In genomic region chr10:125377368-125377767, GRCh38 we compare ENCODE assay signal across 27 cellular contexts.
"Had no signal": no experiment of that assay in that cellular context is flagged by ENCODE, and none has a peak within 500 bp of the region (broad histone marks: within the 10 kb centered on the region; RNA-seq: fewer than 3 reads in every experiment).

No MANE protein-coding gene starts in this region.

- H3K4me3 Mint-ChIP-seq: activated CD4-positive, alpha-beta T cell treated with anti-CD3 and anti-CD28 coated beads, Interleukin-2, amount 10 ng/mL, durations not matched to agents 7 days and 5 days; activated naive CD4-positive, alpha-beta T cell treated with anti-CD3 and anti-CD28 coated beads, Interleukin-2, amount 50 U/mL, for 24 hours; brain; immature natural killer cell; naive thymus-derived CD4-positive, alpha-beta T cell; neural crest cell; T-helper 1 cell treated with Interleukin-12 subunit alpha and Interleukin-12 subunit beta and Interleukin-4 antibody, amounts not matched to agents 30 μg/mL and 1 μg/mL, for 36 hours had no signal

- H3K36me3 ChIP-seq: colonic mucosa, esophagus muscularis mucosa, lower lobe of right lung, sigmoid colon, spleen, thyroid gland, upper lobe of right lung had no signal

- H3K27ac Mint-ChIP-seq: activated CD4-positive, alpha-beta T cell treated with anti-CD3 and anti-CD28 coated beads, Interleukin-2, amount 10 ng/mL, durations not matched to agents 7 days and 5 days; activated naive CD4-positive, alpha-beta T cell treated with anti-CD3 and anti-CD28 coated beads, Interleukin-2, amount 50 U/mL, for 24 hours; brain; immature natural killer cell; naive thymus-derived CD4-positive, alpha-beta T cell; progenitor cell of endocrine pancreas; T-helper 1 cell treated with Interleukin-12 subunit alpha and Interleukin-12 subunit beta and Interleukin-4 antibody, amounts not matched to agents 30 μg/mL and 1 μg/mL, for 36 hours had no signal

- H3K27me3 ChIP-seq: colonic mucosa, esophagus muscularis mucosa, hepatocyte, sigmoid colon, spleen, thyroid gland, upper lobe of right lung had no signal

- H3K27ac ChIP-seq: colonic mucosa, dorsolateral prefrontal cortex, esophagus muscularis mucosa, hepatocyte, lower lobe of right lung, sigmoid colon, spleen, thyroid gland, upper lobe of right lung had no signal

- H3K36me3 Mint-ChIP-seq: activated naive CD4-positive, alpha-beta T cell treated with anti-CD3 and anti-CD28 coated beads, Interleukin-2, amount 50 U/mL, for 24 hours; brain; immature natural killer cell; naive thymus-derived CD4-positive, alpha-beta T cell had no signal

- DNase-seq: activated CD4-positive, alpha-beta T cell treated with anti-CD3 and anti-CD28 coated beads, Interleukin-2, amount 10 ng/mL, durations not matched to agents 7 days and 5 days; activated gamma-delta T cell treated with Interleukin-2 at 50 U/mL for 16 hours; activated T-cell treated with anti-CD3 and anti-CD28 coated beads, Interleukin-2, amount 50 U/mL, for 1 hour; aorta; central memory CD4-positive, alpha-beta T cell; colonic mucosa; dorsolateral prefrontal cortex; foreskin melanocyte; glutamatergic neuron; immature natural killer cell; lower lobe of right lung; naive thymus-derived CD4-positive, alpha-beta T cell; retina; sigmoid colon; spleen; stimulated activated CD4-positive, alpha-beta T cell treated with anti-CD3 and anti-CD28 coated beads, Interleukin-4, amount 100 ng/mL, for 24 hours; stimulated activated naive CD4-positive, alpha-beta T cell treated with Interleukin-2 at 50 U/mL for 16 hours; T1000; thyroid gland; upper lobe of right lung had no signal

- H3K4me1 Mint-ChIP-seq: activated CD4-positive, alpha-beta T cell treated with anti-CD3 and anti-CD28 coated beads, Interleukin-2, amount 10 ng/mL, durations not matched to agents 7 days and 5 days; activated naive CD4-positive, alpha-beta T cell treated with anti-CD3 and anti-CD28 coated beads, Interleukin-2, amount 50 U/mL, for 24 hours; brain; immature natural killer cell; neural crest cell had no signal

- H3K27me3 Mint-ChIP-seq: activated CD4-positive, alpha-beta T cell treated with anti-CD3 and anti-CD28 coated beads, Interleukin-2, amount 10 ng/mL, durations not matched to agents 7 days and 5 days had no signal

- H3K4me3 ChIP-seq: colonic mucosa, dorsolateral prefrontal cortex, esophagus muscularis mucosa, hepatocyte, lower lobe of right lung, sigmoid colon, spleen, thyroid gland, upper lobe of right lung had no signal
